8 cellular contexts compared by ENCODE assay signal in the genomic region with DNA sequence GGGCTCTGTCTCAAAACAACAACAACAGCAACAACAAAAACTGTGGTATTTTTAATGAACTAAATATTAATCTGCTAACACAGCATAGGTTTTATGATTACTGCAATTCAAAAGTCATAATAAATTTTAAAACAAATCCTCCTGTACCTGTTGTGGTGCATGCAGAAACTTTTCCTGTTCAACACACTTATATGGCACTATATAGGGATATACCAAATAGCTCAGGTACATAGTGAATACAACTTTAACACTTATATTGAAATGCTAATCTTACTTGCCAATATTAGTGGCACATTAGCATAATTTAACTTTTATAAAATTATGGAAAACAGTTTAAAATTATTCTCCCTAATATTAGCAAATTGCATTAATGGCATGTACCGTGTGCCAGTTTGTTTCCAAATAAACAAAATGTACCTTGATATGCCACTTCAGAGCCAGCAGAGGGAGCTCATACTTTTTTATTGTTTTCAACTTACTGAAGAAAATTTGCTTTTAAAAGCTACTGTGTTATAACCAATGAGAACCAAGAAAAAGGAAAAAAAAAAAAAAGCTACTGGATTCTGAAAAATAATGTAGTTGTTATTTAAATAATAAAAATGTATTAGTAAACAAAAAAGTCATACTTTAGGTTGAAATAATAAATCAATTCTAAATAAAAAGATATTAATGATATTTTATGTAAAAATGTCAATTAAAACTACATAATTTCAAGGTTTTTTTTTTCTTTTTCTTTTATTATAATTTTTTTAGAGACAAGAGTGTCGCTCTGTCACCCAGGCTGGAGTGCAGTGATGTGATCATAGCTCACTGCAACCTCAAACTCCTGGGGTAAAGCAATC. TPM values are rescaled to one million over a fixed set of nuclear protein-coding genes. Genes with fewer than 3 reads are reported as not detected.
DNase-seq lines count a peak whose midpoint lies in the region; ATAC-seq and TF ChIP-seq lines count a peak whose summit lies in the region.

No MANE protein-coding gene starts in this region.

- H3K27ac ChIP-seq in SK-N-SH (ENCODE audit: low read depth in 2 of 2, low read length in 1 of 2) (no peak overlapping the region), fibroblast of lung (ENCODE audit: insufficient read depth, low read length) (no peak overlapping the region), trophoblast cell (ENCODE audit: low read depth, low read length) (no peak overlapping the region)

- H3K9ac ChIP-seq in SK-N-SH (no peak overlapping the region), fibroblast of lung (ENCODE audit: insufficient read depth, low read length) (no peak overlapping the region), trophoblast cell (ENCODE audit: low read length) (no peak overlapping the region)

- H3K14ac ChIP-seq in trophoblast cell (ENCODE audit: low read length): no peak overlapping the region

- no peak overlapping the region for H4K8ac ChIP-seq in trophoblast cell (ENCODE audit: low read depth, low read length)

- TF ChIP-seq RAD21 in SK-N-SH (IDR thresholded peaks at IDR 0.05; ENCODE audit: low read length): peak; percentile 80

- H3K4me2 ChIP-seq in SK-N-SH: no peak overlapping the region
- H3K4me2 ChIP-seq in fibroblast of lung (ENCODE audit: extremely low read depth, insufficient read depth, low read length): no peak overlapping the region
- H3K4me2 ChIP-seq in trophoblast cell (ENCODE audit: low read length): no peak overlapping the region

- POLR2A ChIA-PET in SK-N-SH (lab: Yijun Ruan, JAX): interaction anchor here (1.1 kb wide), 1 partner anchor 18 kb away, joined by 3 read pairs; no protein-coding TSS in a partner anchor

- no peaks in the 10 kb centered on the region for H3K9me2 ChIP-seq in SK-N-SH

- DNase-seq in NCI-H1694 treated with DMSO at 0.1 percent for 48 hours (lab: John Stamatoyannopoulos, UW) (peak; percentile 72), NCI-H1694 (lab: John Stamatoyannopoulos, UW) (no peak), HuH-7 (ENCODE audit: low spot score) (peak; percentile 29), SK-N-SH (peak; percentile 45), fibroblast of lung (ENCODE audit: low read depth in 2 of 2) (peak; percentile 47 to 76), trophoblast cell (peak; percentile 11 to 85)
- DNase-seq in activated CD4-positive, alpha-beta T cell treated with anti-CD3 and anti-CD28 coated beads for 1 hour: no peak

- CTCF ChIA-PET in SK-N-SH (lab: Yijun Ruan, JAX): interaction anchor here (0.6 to 2.8 kb wide), 66 partner anchors 8 to 1598 kb away, joined by 3 to 99 read pairs (median 4); partner anchors contain the start of genes NDFIP2 and RBM26

- no peaks in the 10 kb centered on the region for H3K79me1 ChIP-seq in trophoblast cell (ENCODE audit: low read length)

- H2BK12ac ChIP-seq in trophoblast cell (ENCODE audit: low read length): no peak overlapping the region

- H3K79me2 ChIP-seq in SK-N-SH (ENCODE audit: insufficient read depth): no peaks in the 10 kb centered on the region
- H3K79me2 ChIP-seq in fibroblast of lung (ENCODE audit: control insufficient read depth, insufficient read depth, low read length): no peaks in the 10 kb centered on the region
- H3K79me2 ChIP-seq in trophoblast cell (ENCODE audit: control insufficient read depth, insufficient read depth, low read length, poor library complexity): no peaks in the 10 kb centered on the region

- peak; percentile 63 for ATAC-seq in GM21367 (IDR thresholded peaks at IDR 0.05; ENCODE audit: unreplicated experiment)

- H2AFZ ChIP-seq in SK-N-SH (ENCODE audit: low read depth) (no peak overlapping the region), fibroblast of lung (ENCODE audit: low read length) (no peak overlapping the region), trophoblast cell (ENCODE audit: insufficient read depth, low read length, poor library complexity) (no peak overlapping the region)

- H3K4ac ChIP-seq in trophoblast cell (ENCODE audit: low read depth, low read length): no peak overlapping the region

- H3K18ac ChIP-seq in trophoblast cell (ENCODE audit: low read length): no peak overlapping the region

- H4K20me1 ChIP-seq in SK-N-SH (ENCODE audit: insufficient read depth) (no peaks in the 10 kb centered on the region), fibroblast of lung (ENCODE audit: control insufficient read depth, extremely low read depth, insufficient read depth, low read length) (no peaks in the 10 kb centered on the region)

- H3K9me3 ChIP-seq in SK-N-SH (no peaks in the 10 kb centered on the region), fibroblast of lung (ENCODE audit: control insufficient read depth, insufficient read depth, low read depth, low read length) (no peaks in the 10 kb centered on the region), trophoblast cell (ENCODE audit: insufficient read depth, low read depth, low read length) (no peaks in the 10 kb centered on the region)

- H3K36me3 ChIP-seq in SK-N-SH (replicated peaks in 1 of 2; ENCODE audit: control insufficient read depth in 1 of 2, insufficient read depth in 2 of 2, low read length in 1 of 2): no peaks in the 10 kb centered on the region
- H3K36me3 ChIP-seq in fibroblast of lung (ENCODE audit: control insufficient read depth, insufficient read depth, low read length): no peaks in the 10 kb centered on the region
- no peaks in the 10 kb centered on the region for H3K36me3 ChIP-seq in trophoblast cell (ENCODE audit: control insufficient read depth in 1 of 2, insufficient read depth in 2 of 2, low read length in 2 of 2)

- WGBS in SK-N-SH (ENCODE audit: low lambda C conversion rate): 28% methylated on average over 2 of the region's 2 CpGs
- no CpG with 5 or more reads among the region's 2 CpGs for WGBS in trophoblast cell (ENCODE audit: extremely low coverage, insufficient coverage, insufficient read length)

- TF ChIP-seq EP300 in SK-N-SH (IDR thresholded peaks at IDR 0.05; ENCODE audit: borderline replicate concordance in 1 of 2, low read depth in 1 of 2, low read length in 1 of 2): no peak

- H2AK5ac ChIP-seq in trophoblast cell (ENCODE audit: low read length): no peak overlapping the region

- H3K27me3 ChIP-seq in SK-N-SH (ENCODE audit: insufficient read depth): no peaks in the 10 kb centered on the region
- no peaks in the 10 kb centered on the region for H3K27me3 ChIP-seq in fibroblast of lung (ENCODE audit: control insufficient read depth, insufficient read depth, low read length)
- no peaks in the 10 kb centered on the region for H3K27me3 ChIP-seq in trophoblast cell (ENCODE audit: insufficient read depth, low read length)

- H4K91ac ChIP-seq in trophoblast cell (ENCODE audit: low read depth, low read length): no peak overlapping the region

- H2BK5ac ChIP-seq in trophoblast cell (ENCODE audit: low read depth, low read length, poor library complexity): no peak overlapping the region

- H2BK120ac ChIP-seq in trophoblast cell (ENCODE audit: insufficient read depth, low read length, poor library complexity): no peak overlapping the region

- no peak overlapping the region for H4K12ac ChIP-seq in trophoblast cell (ENCODE audit: low read depth, low read length)

- H3K4me1 ChIP-seq in SK-N-SH (ENCODE audit: control insufficient read depth in 1 of 2, insufficient read depth in 2 of 2, low read depth in 1 of 2, low read length in 1 of 2) (no peaks in the 10 kb centered on the region), fibroblast of lung (ENCODE audit: control insufficient read depth, extremely low read depth, insufficient read depth, low read length) (no peaks in the 10 kb centered on the region), trophoblast cell (ENCODE audit: control insufficient read depth in 1 of 2, insufficient read depth in 2 of 2, low read length in 2 of 2) (no peaks in the 10 kb centered on the region)

- TF ChIP-seq CTCF in SK-N-SH (IDR thresholded peaks at IDR 0.05): peak; percentile 81
- peak; percentile 59 to 61 for TF ChIP-seq CTCF in fibroblast of lung (conservative IDR thresholded peaks at IDR 0.05 in 1 of 2, IDR thresholded peaks at IDR 0.05 in 1 of 2; ENCODE audit: low read depth in 1 of 2, low read length in 2 of 2)

- no peak overlapping the region for H3K23ac ChIP-seq in trophoblast cell (ENCODE audit: low read length)

- H3K4me3 ChIP-seq in SK-N-SH (ENCODE audit: low read depth in 2 of 2, low read length in 1 of 2) (no peak overlapping the region; a peak in 1 of 4 replicates), fibroblast of lung (replicated peaks in 1 of 4; ENCODE audit: control extremely low read depth in 1 of 4, insufficient read depth in 1 of 4, low read depth in 3 of 4, low read length in 4 of 4) (no peak overlapping the region), trophoblast cell (ENCODE audit: low read depth, low read length) (no peak overlapping the region)

- no peaks in the 10 kb centered on the region for H3F3A ChIP-seq in SK-N-SH (replicated peaks; ENCODE audit: insufficient read depth)

RNA-seq across cellular contexts. Expression of gene RBM26, which starts 18.0 kb away (rescaled TPM):
- polyA plus RNA-seq in SK-N-SH (2012; rRNA removed) (12.5 and 15.1 TPM in 2 replicates), fibroblast of lung (19.9 and 23.4 TPM in 2 replicates)
- 11.8 and 14.2 TPM in 2 replicates for polyA plus RNA-seq in SK-N-SH (2012; cell fraction: cytosol; rRNA removed)
- polyA plus RNA-seq in SK-N-SH (2012; cell fraction: nucleus; rRNA removed): 32.1 and 53.6 TPM in 2 replicates
- 15.9 and 20.3 TPM in 2 replicates for total RNA-seq in fibroblast of lung
- 15.0 and 17.6 TPM in 2 replicates for polyA plus RNA-seq in fibroblast of lung (2012)
- 2.8 and 5.4 TPM in 2 replicates for polyA minus RNA-seq in fibroblast of lung (ENCODE audit: low replicate concordance)
- polyA plus RNA-seq in trophoblast cell (2013): 32.7 and 33.0 TPM in 2 replicates

RNA-seq across cellular contexts. Expression of gene NDFIP2, which starts 56.9 kb away (rescaled TPM):
- polyA plus RNA-seq in SK-N-SH (2012; rRNA removed) (21.4 and 25.5 TPM in 2 replicates), fibroblast of lung (35.2 and 46.4 TPM in 2 replicates)
- polyA plus RNA-seq in SK-N-SH (2012; cell fraction: cytosol; rRNA removed): 28.9 and 33.1 TPM in 2 replicates
- 10.2 and 18.6 TPM in 2 replicates for polyA plus RNA-seq in SK-N-SH (2012; cell fraction: nucleus; rRNA removed)
- total RNA-seq in fibroblast of lung: 35.2 and 39.1 TPM in 2 replicates
- polyA plus RNA-seq in fibroblast of lung (2012): 31.4 and 37.5 TPM in 2 replicates
- 9.1 and 29.6 TPM in 2 replicates for polyA minus RNA-seq in fibroblast of lung (ENCODE audit: low replicate concordance)
- polyA plus RNA-seq in trophoblast cell (2013): 58.6 and 65.6 TPM in 2 replicates

Comparison
In these comparisons a context has a peak if more than half of its experiments do, and no peak if none do; other contexts are left out.
1. DNase-seq: peak in NCI-H1694 treated with DMSO at 0.1 percent for 48 hours (single experiment), HuH-7 (single experiment), SK-N-SH (single experiment), fibroblast of lung (2 of 2) and trophoblast cell (2 of 2); none in NCI-H1694 (single experiment) and activated CD4-positive, alpha-beta T cell treated with anti-CD3 and anti-CD28 coated beads for 1 hour (single experiment).